1 cellular context compared by ENCODE assay signal in genomic region chr1:234495231-234495990, GRCh38.
TF ChIP-seq lines count a peak whose summit lies in the region.

No MANE protein-coding gene starts in this region.

TF ChIP-seq in HepG2, 621 proteins besides CTCF, POLR2A, EP300 and RAD21 (continued from another document):
- TF ChIP-seq ZNF354B (CRISPR knock-in tag; IDR thresholded peaks at IDR 0.05): no peak
- no peak for TF ChIP-seq AGO2 (optimal IDR thresholded peaks at IDR 0.05; ENCODE audit: low read depth, low read length)
- no peak for TF ChIP-seq ATF1 (CRISPR knock-in tag; IDR thresholded peaks at IDR 0.05)
- no peak for TF ChIP-seq ZNF24 (IDR thresholded peaks at IDR 0.05)
- no peak for TF ChIP-seq NCOA2 (CRISPR knock-in tag; IDR thresholded peaks at IDR 0.05)
- TF ChIP-seq PTBP1 (IDR thresholded peaks at IDR 0.05; ENCODE audit: low read depth, low read length, poor library complexity, severe bottlenecking): no peak
- TF ChIP-seq SOX13 (IDR thresholded peaks at IDR 0.05): no peak
- no peak for TF ChIP-seq SOX13 (CRISPR knock-in tag; conservative IDR thresholded peaks at IDR 0.05 in 1 of 2, IDR thresholded peaks at IDR 0.05 in 1 of 2)
